ENCODE assay signal across 25 cellular contexts in genomic region chr16:86611517-86611840, GRCh38. TPM values are rescaled to one million over a fixed set of nuclear protein-coding genes. Genes with fewer than 3 reads are reported as not detected.
DNase-seq lines count a peak whose midpoint lies in the region; ATAC-seq, FAIRE-seq and TF ChIP-seq lines count a peak whose summit lies in the region.
"Had no signal": no experiment of that assay in that cellular context is flagged by ENCODE, and none has a peak within 500 bp of the region (broad histone marks: within the 10 kb centered on the region; RNA-seq: fewer than 3 reads in every experiment).

No MANE protein-coding gene starts in this region.

- H3K9me3 Mint-ChIP-seq in astrocyte (ENCODE audit: unreplicated experiment) (peaks cover 2% of the 10 kb centered on the region), osteocyte (ENCODE audit: unreplicated experiment) (no peaks in the 10 kb centered on the region)
- H3K9me3 Mint-ChIP-seq: H9; mesothelial cell of epicardium; stimulated activated memory B cell treated with anti-CD40 and anti-IgM and Interleukin-4, amounts not matched to agents 10 μg/mL and 1 μg/mL and 100 μg/mL, for 72 hours had no signal

- FAIRE-seq in astrocyte (lab: Jason Lieb, UNC) = no peak
- FAIRE-seq: A549, GM12891, islet of Langerhans, small intestine had no signal

- no peaks in the 10 kb centered on the region for H3K27me3 Mint-ChIP-seq in astrocyte (ENCODE audit: low read depth, unreplicated experiment)
- H3K27me3 Mint-ChIP-seq in osteocyte (ENCODE audit: unreplicated experiment) = no peaks in the 10 kb centered on the region

- H3K4me3 Mint-ChIP-seq in astrocyte (ENCODE audit: unreplicated experiment) (no peak overlapping the region), osteocyte (ENCODE audit: unreplicated experiment) (no peak overlapping the region)
- H3K4me3 Mint-ChIP-seq: H9; mesothelial cell of epicardium; stimulated activated memory B cell treated with anti-CD40 and anti-IgM and Interleukin-4, amounts not matched to agents 10 μg/mL and 1 μg/mL and 100 μg/mL, for 72 hours had no signal

- no peaks in the 10 kb centered on the region for H3K79me2 ChIP-seq in astrocyte (ENCODE audit: insufficient read depth, low read length)

- no peaks in the 10 kb centered on the region for H3K27me3 ChIP-seq in astrocyte (ENCODE audit: insufficient read depth, low read length)
- H3K27me3 ChIP-seq in MG63 = no peaks in the 10 kb centered on the region
- H3K27me3 ChIP-seq: body of pancreas, upper lobe of left lung had no signal

- H3K27ac Mint-ChIP-seq in astrocyte (ENCODE audit: unreplicated experiment) = no peak overlapping the region
- H3K27ac Mint-ChIP-seq in osteocyte (ENCODE audit: unreplicated experiment) = peak overlapping the region; percentile 97
- H3K27ac Mint-ChIP-seq: H9; mesothelial cell of epicardium; stimulated activated memory B cell treated with anti-CD40 and anti-IgM and Interleukin-4, amounts not matched to agents 10 μg/mL and 1 μg/mL and 100 μg/mL, for 72 hours had no signal

- peaks cover 35% of the 10 kb centered on the region for H3K4me1 ChIP-seq in astrocyte (ENCODE audit: insufficient read depth, low read length)
- H3K4me1 ChIP-seq: body of pancreas, upper lobe of left lung had no signal

- H3K36me3 ChIP-seq in astrocyte (ENCODE audit: insufficient read depth, low read length) = no peaks in the 10 kb centered on the region
- H3K36me3 ChIP-seq in MG63 = no peaks in the 10 kb centered on the region
- H3K36me3 ChIP-seq: upper lobe of left lung had no signal

- no peak overlapping the region for H3K4me3 ChIP-seq in AG10803 (ENCODE audit: low read length)
- H3K4me3 ChIP-seq in astrocyte (ENCODE audit: insufficient read depth, low read depth, low read length) = no peak overlapping the region
- no peak overlapping the region for H3K4me3 ChIP-seq in foreskin fibroblast (ENCODE audit: low read depth in 1 of 2, low read length in 2 of 2)
- H3K4me3 ChIP-seq in MG63 = no peak overlapping the region
- H3K4me3 ChIP-seq: A549, body of pancreas, upper lobe of left lung had no signal

- H3K36me3 Mint-ChIP-seq in astrocyte (ENCODE audit: low read depth, unreplicated experiment) (no peaks in the 10 kb centered on the region), osteocyte (ENCODE audit: unreplicated experiment) (peaks cover 5% of the 10 kb centered on the region)
- H3K36me3 Mint-ChIP-seq: mesothelial cell of epicardium; stimulated activated memory B cell treated with anti-CD40 and anti-IgM and Interleukin-4, amounts not matched to agents 10 μg/mL and 1 μg/mL and 100 μg/mL, for 72 hours had no signal

- H3K4me2 ChIP-seq in astrocyte (ENCODE audit: low read length) = peak overlapping the region; percentile 10
- H3K4me2 ChIP-seq: A549 had no signal

- no peak overlapping the region for H3K27ac ChIP-seq in astrocyte (ENCODE audit: low read depth, low read length)
- H3K27ac ChIP-seq: A549, body of pancreas, RWPE1, upper lobe of left lung had no signal

- H3K4me1 Mint-ChIP-seq in astrocyte (ENCODE audit: low read depth, unreplicated experiment) (peaks cover 28% of the 10 kb centered on the region), osteocyte (ENCODE audit: unreplicated experiment) (peaks cover 47% of the 10 kb centered on the region)
- H3K4me1 Mint-ChIP-seq: stimulated activated memory B cell treated with anti-CD40 and anti-IgM and Interleukin-4, amounts not matched to agents 10 μg/mL and 1 μg/mL and 100 μg/mL, for 72 hours had no signal

- H3K9ac ChIP-seq in astrocyte (ENCODE audit: low read length) = no peak overlapping the region

- H3K9me3 ChIP-seq in astrocyte (ENCODE audit: insufficient read depth, low read depth, low read length) = no peaks in the 10 kb centered on the region
- H3K9me3 ChIP-seq in MG63 = no peaks in the 10 kb centered on the region
- H3K9me3 ChIP-seq: A549, body of pancreas, upper lobe of left lung had no signal

- DNase-seq in AG10803 (ENCODE audit: low read depth) (peak; percentile 64), astrocyte (ENCODE audit: low read depth) (no peak), foreskin fibroblast (peak; percentile 63 to 73), osteocyte (ENCODE audit: extremely low spot score, unreplicated experiment) (no peak), MG63 (no peak), KG1 (lab: John Stamatoyannopoulos, UW) (no peak), NK-92 (lab: John Stamatoyannopoulos, UW; ENCODE audit: unreplicated experiment) (no peak)
- DNase-seq: activated CD4-positive, alpha-beta T cell treated with anti-CD3 and anti-CD28 coated beads for 1 hour; activated gamma-delta T cell; COR-L47; effector CD4-positive, alpha-beta T cell; H9; NCI-H2171; nucleus accumbens; small intestine; upper lobe of left lung had no signal

- H4K20me1 ChIP-seq in astrocyte (ENCODE audit: insufficient read depth, low read length) = no peaks in the 10 kb centered on the region

- TF ChIP-seq CTCF in AG10803 (conservative IDR thresholded peaks at IDR 0.05; ENCODE audit: low read length) (no peak), astrocyte (IDR thresholded peaks at IDR 0.05; ENCODE audit: insufficient read depth, low read depth, low read length) (no peak), foreskin fibroblast (IDR thresholded peaks at IDR 0.05; ENCODE audit: low read depth, low read length) (no peak), osteocyte (IDR thresholded peaks at IDR 0.05) (no peak)

- H2AFZ ChIP-seq in astrocyte (ENCODE audit: low read depth, low read length) = peak overlapping the region; percentile 20

- no peak for ATAC-seq in GM19397 (IDR thresholded peaks at IDR 0.05; ENCODE audit: unreplicated experiment)
- ATAC-seq: A549, body of pancreas had no signal

RNA-seq across cellular contexts. Expression of gene FOXL1, which starts 33.1 kb away (rescaled TPM):
- total RNA-seq in astrocyte (6.1 and 8.1 TPM in 2 replicates), osteocyte (6.4 and 9.3 TPM in 2 replicates)
- not detected in 2 replicates for total RNA-seq in MG63 (2014; rRNA removed; shearing (Covaris generic); ENCODE audit: low replicate concordance)
- total RNA-seq: T-helper 2 cell treated with Interferon-gamma antibody and Interleukin-4, amounts not matched to agents 100 ng/mL and 5 ng/mL, for 36 hours had no signal

RNA-seq across cellular contexts. Expression of gene FOXC2, which starts 44.9 kb away (rescaled TPM):
- total RNA-seq in astrocyte (15.8 and 15.9 TPM in 2 replicates), osteocyte (91.8 and 93.4 TPM in 2 replicates)
- total RNA-seq in MG63 (2014; rRNA removed; shearing (Covaris generic); ENCODE audit: low replicate concordance) = 4.6 and 7.1 TPM in 2 replicates
- total RNA-seq: H9; T-helper 2 cell treated with Interferon-gamma antibody and Interleukin-4, amounts not matched to agents 100 ng/mL and 5 ng/mL, for 36 hours had no signal

RNA-seq across cellular contexts. Expression of gene MTHFSD, which starts 56.4 kb away (rescaled TPM):
- total RNA-seq in astrocyte (15.6 and 16.5 TPM in 2 replicates), osteocyte (12.1 and 14.1 TPM in 2 replicates)
- total RNA-seq in MG63 (2014; rRNA removed; shearing (Covaris generic); ENCODE audit: low replicate concordance) = 40.8 and 43.8 TPM in 2 replicates

Comparison
In these comparisons a context has a peak if more than half of its experiments do, and no peak if none do; other contexts are left out.
1. DNase-seq: peak in AG10803 (single experiment) and foreskin fibroblast (2 of 2); none in astrocyte (single experiment), osteocyte (single experiment), MG63 (single experiment), KG1 (single experiment) and NK-92 (single experiment).